In the genomic region with DNA sequence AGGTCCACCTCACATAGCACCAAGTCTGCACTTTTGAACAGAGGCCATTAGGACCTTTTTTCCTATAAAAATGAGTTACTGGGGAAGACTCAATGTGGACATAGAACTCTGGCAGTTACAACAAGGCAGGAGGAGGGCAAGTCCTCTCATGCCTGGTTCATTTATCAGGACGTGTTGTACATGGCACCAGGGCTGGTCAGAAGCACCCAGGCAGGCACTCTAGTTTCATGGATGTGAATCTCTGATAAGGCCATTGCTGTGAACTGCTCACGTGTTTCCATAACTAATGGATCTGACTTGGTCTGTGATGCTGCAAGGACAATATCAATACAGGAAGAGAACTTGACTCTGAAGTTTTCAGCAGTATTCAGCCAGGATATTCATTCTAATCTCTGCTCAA, we compare ENCODE assay signal across 1 cellular context.
TF ChIP-seq lines count a peak whose summit lies in the region.

No MANE protein-coding gene starts in this region.

TF ChIP-seq in IMR-90, 13 proteins besides CTCF, POLR2A, EP300 and RAD21:
- no peak for TF ChIP-seq NFE2L2 (IDR thresholded peaks at IDR 0.05; ENCODE audit: low read depth, low read length)
